9 cellular contexts compared by ENCODE assay signal in the genomic region with DNA sequence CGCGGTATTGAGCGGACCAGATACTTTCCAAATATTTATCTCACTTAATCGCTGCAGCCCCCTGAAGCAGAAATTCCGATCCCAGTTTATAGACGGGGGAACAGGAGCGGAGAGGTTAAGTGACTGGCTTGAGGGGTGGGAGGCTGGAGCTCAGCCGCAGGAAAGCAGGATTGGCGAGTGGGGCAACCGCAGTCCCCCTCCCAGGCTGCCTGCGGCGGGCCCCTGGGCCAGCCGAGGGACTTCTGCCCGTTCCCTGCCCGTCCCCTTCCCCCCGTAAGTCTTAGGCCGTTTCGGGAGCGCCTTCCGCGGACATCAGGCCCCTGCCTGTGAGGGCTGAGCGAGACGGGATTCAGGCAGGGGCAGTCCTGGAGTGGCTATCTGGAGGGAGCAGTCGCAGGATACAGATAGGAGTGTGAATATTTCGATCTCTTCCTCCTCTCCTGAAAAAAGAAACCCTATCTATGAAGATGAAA. TPM values are rescaled to one million over a fixed set of nuclear protein-coding genes. Genes with fewer than 3 reads are reported as not detected.
DNase-seq lines count a peak whose midpoint lies in the region; ATAC-seq, FAIRE-seq and TF ChIP-seq lines count a peak whose summit lies in the region.
"Had no signal": no experiment of that assay in that cellular context is flagged by ENCODE, and none has a peak within 500 bp of the region (broad histone marks: within the 10 kb centered on the region; RNA-seq: fewer than 3 reads in every experiment).

No MANE protein-coding gene starts in this region.

- H3K4me1 ChIP-seq in kidney (ENCODE audit: control insufficient read depth in 1 of 2, insufficient read depth in 1 of 2, low read depth in 1 of 2, low read length in 2 of 2) (peaks cover 3 to 4% of the 10 kb centered on the region in 2 donors), stomach smooth muscle (ENCODE audit: control insufficient read depth, insufficient read depth, low read length) (peaks cover 15% of the 10 kb centered on the region)

- peaks cover 30% of the 10 kb centered on the region for H3K4me1 Mint-ChIP-seq in brain

- no peaks in the 10 kb centered on the region for H3K9me3 ChIP-seq in kidney (ENCODE audit: control insufficient read depth in 1 of 2, low read length in 2 of 2)
- H3K9me3 ChIP-seq in stomach smooth muscle (ENCODE audit: control insufficient read depth in 2 of 2, low read length in 2 of 2) = no peaks in the 10 kb centered on the region

- H3K9ac ChIP-seq in kidney (ENCODE audit: low read length in 2 of 2) (peak overlapping the region; percentile 49 to 56), stomach smooth muscle (ENCODE audit: low read length in 2 of 2) (peak overlapping the region; percentile 54 to 68)

- peaks cover 12 to 16% of the 10 kb centered on the region in 2 donors for H3K27me3 ChIP-seq in stomach smooth muscle (ENCODE audit: control insufficient read depth in 1 of 2, insufficient read depth in 2 of 2, low read length in 2 of 2)

- FAIRE-seq in kidney (lab: Jason Lieb, UNC) = no peak

- intact Hi-C loops in kidney (cut with DNase I) = no loop called here

- TF ChIP-seq CTCF in brain (conservative IDR thresholded peaks at IDR 0.05) = no peak
- no peak for TF ChIP-seq CTCF in kidney (IDR thresholded peaks at IDR 0.05; ENCODE audit: borderline replicate concordance, extremely low read depth, insufficient read depth)

- H3K4me3 ChIP-seq in kidney (ENCODE audit: low read length in 2 of 2) = peak overlapping the region; percentile 71 to 87
- peak overlapping the region; percentile 81 to 90 for H3K4me3 ChIP-seq in stomach smooth muscle (ENCODE audit: low read length in 2 of 2)

- H3K36me3 Mint-ChIP-seq in brain = no peaks in the 10 kb centered on the region

- H3K27ac Mint-ChIP-seq in brain = peak overlapping the region in 1 of 5 experiments; percentile 73

- no peaks in the 10 kb centered on the region for H3K9me3 Mint-ChIP-seq in brain

- H3K4me3 Mint-ChIP-seq in brain = peak overlapping the region; percentile 93 to 97 (median 95)

- DNase-seq in DMS 273 (lab: John Stamatoyannopoulos, UW; ENCODE audit: unreplicated experiment) (peak; percentile 64), DMS 273 treated with DMSO at 0.1 percent for 48 hours (lab: John Stamatoyannopoulos, UW) (no peak), NCI-H2227 (lab: John Stamatoyannopoulos, UW; ENCODE audit: unreplicated experiment) (peak; percentile 42), kidney (peak; percentile 73), SKM-1 (lab: John Stamatoyannopoulos, UW; ENCODE audit: unreplicated experiment) (no peak)

- H3K27me3 Mint-ChIP-seq in brain = peaks cover 30% of the 10 kb centered on the region

- H3K36me3 ChIP-seq in kidney (ENCODE audit: control insufficient read depth in 1 of 2, insufficient read depth in 2 of 2, low read length in 2 of 2) (no peaks in the 10 kb centered on the region), stomach smooth muscle (ENCODE audit: control insufficient read depth in 2 of 2, insufficient read depth in 2 of 2, low read length in 2 of 2) (no peaks in the 10 kb centered on the region)

- H3K27ac ChIP-seq in kidney (ENCODE audit: low read depth in 2 of 2, low read length in 2 of 2) (no peak overlapping the region), stomach smooth muscle (ENCODE audit: low read length) (no peak overlapping the region)
- H3K27ac ChIP-seq: 22Rv1 had no signal

- ATAC-seq in HG03571 (IDR thresholded peaks at IDR 0.05; ENCODE audit: unreplicated experiment) = no peak

RNA-seq across cellular contexts. Expression of a gene that starts 0.7 kb away (rescaled TPM):
- polyA plus RNA-seq in brain (ENCODE audit: insufficient read depth, low read depth, low replicate concordance) (1.2 TPM), kidney (ENCODE audit: insufficient read depth, low read depth, low replicate concordance) (9.0 TPM)
- 0.88 TPM for total RNA-seq in kidney

Comparison
In these comparisons a context has a peak if more than half of its experiments do, and no peak if none do; other contexts are left out.
1. DNase-seq: peak in DMS 273 (single experiment), NCI-H2227 (single experiment) and kidney (single experiment); none in DMS 273 treated with DMSO at 0.1 percent for 48 hours (single experiment) and SKM-1 (single experiment).